Comparison of ENCODE assay signal across 14 cellular contexts in genomic region chr21:46248827-46249226, GRCh38. TPM values are rescaled to one million over a fixed set of nuclear protein-coding genes. Genes with fewer than 3 reads are reported as not detected.
A peak's percentile ranks its signal among the peaks of the same experiment; 100 is the strongest.
DNase-seq lines count a peak whose midpoint lies in the region; ATAC-seq and TF ChIP-seq lines count a peak whose summit lies in the region.
"Had no signal": no experiment of that assay in that cellular context is flagged by ENCODE, and none has a peak within 500 bp of the region (broad histone marks: within the 10 kb centered on the region; RNA-seq: fewer than 3 reads in every experiment).

No MANE protein-coding gene starts in this region.

- no peaks in the 10 kb centered on the region for H3K4me1 ChIP-seq in Caco-2
- H3K4me1 ChIP-seq: SJSA1 had no signal

- TF ChIP-seq CTCF in Caco-2 (IDR thresholded peaks at IDR 0.05; ENCODE audit: insufficient read depth in 1 of 2, low read depth in 1 of 2, low read length in 1 of 2, severe bottlenecking in 1 of 2, unreplicated experiment in 1 of 2): no peak

- peak overlapping the region; percentile 75 for H3K27ac Mint-ChIP-seq in activated CD4-positive, alpha-beta T cell treated with anti-CD3 and anti-CD28 coated beads, Interleukin-2, amount 10 ng/mL, durations not matched to agents 7 days and 5 days
- no peak overlapping the region for H3K27ac Mint-ChIP-seq in activated CD4-positive, alpha-beta T cell treated with anti-CD3 and anti-CD28 coated beads, Interleukin-2, amount 10 ng/mL, durations not matched to agents 24 days and 14 days
- H3K27ac Mint-ChIP-seq in Caco-2 (ENCODE audit: unreplicated experiment) (no peak overlapping the region), immature natural killer cell (peak overlapping the region; percentile 1 to 64 (median 31))
- peak overlapping the region; percentile 56 for H3K27ac Mint-ChIP-seq in activated T-helper 17 cell treated with anti-CD3 and anti-CD28 coated beads, Interleukin-2, amount 50 U/mL, for 72 hours

- ATAC-seq in activated T-helper 17 cell treated with anti-CD3 and anti-CD28 coated beads, Interleukin-2, amount 50 U/mL, for 72 hours (replicated peaks): no peak
- no peak for ATAC-seq in GM19351 (IDR thresholded peaks at IDR 0.05; ENCODE audit: unreplicated experiment)

- POLR2A ChIA-PET in activated CD4-positive, alpha-beta T cell treated with anti-CD3 and anti-CD28 coated beads, Interleukin-2, amount 10 ng/mL, durations not matched to agents 7 days and 5 days (lab: Charles Lee): no interaction called here
- POLR2A ChIA-PET in Caco-2 (lab: Charles Lee): no interaction called here

- peaks cover 61% of the 10 kb centered on the region for H3K36me3 Mint-ChIP-seq in activated CD4-positive, alpha-beta T cell treated with anti-CD3 and anti-CD28 coated beads, Interleukin-2, amount 10 ng/mL, durations not matched to agents 7 days and 5 days (ENCODE audit: low read depth)
- peaks cover 69% of the 10 kb centered on the region for H3K36me3 Mint-ChIP-seq in activated CD4-positive, alpha-beta T cell treated with anti-CD3 and anti-CD28 coated beads, Interleukin-2, amount 10 ng/mL, durations not matched to agents 24 days and 14 days (ENCODE audit: low read depth)
- H3K36me3 Mint-ChIP-seq in Caco-2 (ENCODE audit: insufficient read depth, unreplicated experiment) (peaks cover 88% of the 10 kb centered on the region), immature natural killer cell (peaks cover 34 to 47% (median 34%) of the 10 kb centered on the region in 3 donors)
- peaks cover 94% of the 10 kb centered on the region for H3K36me3 Mint-ChIP-seq in activated T-helper 17 cell treated with anti-CD3 and anti-CD28 coated beads, Interleukin-2, amount 50 U/mL, for 72 hours (ENCODE audit: low read depth)

- peaks cover 4% of the 10 kb centered on the region for H3K9me3 Mint-ChIP-seq in activated CD4-positive, alpha-beta T cell treated with anti-CD3 and anti-CD28 coated beads, Interleukin-2, amount 10 ng/mL, durations not matched to agents 7 days and 5 days
- no peaks in the 10 kb centered on the region for H3K9me3 Mint-ChIP-seq in activated CD4-positive, alpha-beta T cell treated with anti-CD3 and anti-CD28 coated beads, Interleukin-2, amount 10 ng/mL, durations not matched to agents 24 days and 14 days
- H3K9me3 Mint-ChIP-seq in Caco-2 (ENCODE audit: unreplicated experiment): no peaks in the 10 kb centered on the region
- H3K9me3 Mint-ChIP-seq in activated T-helper 17 cell treated with anti-CD3 and anti-CD28 coated beads, Interleukin-2, amount 50 U/mL, for 72 hours: no peaks in the 10 kb centered on the region
- H3K9me3 Mint-ChIP-seq in immature natural killer cell: peaks cover 0 to 2% (median 0%) of the 10 kb centered on the region in 6 donors

- H3K4me3 Mint-ChIP-seq in activated CD4-positive, alpha-beta T cell treated with anti-CD3 and anti-CD28 coated beads, Interleukin-2, amount 10 ng/mL, durations not matched to agents 7 days and 5 days: no peak overlapping the region
- no peak overlapping the region for H3K4me3 Mint-ChIP-seq in activated CD4-positive, alpha-beta T cell treated with anti-CD3 and anti-CD28 coated beads, Interleukin-2, amount 10 ng/mL, durations not matched to agents 24 days and 14 days
- H3K4me3 Mint-ChIP-seq in Caco-2 (ENCODE audit: unreplicated experiment) (no peak overlapping the region), immature natural killer cell (no peak overlapping the region)
- H3K4me3 Mint-ChIP-seq in activated T-helper 17 cell treated with anti-CD3 and anti-CD28 coated beads, Interleukin-2, amount 50 U/mL, for 72 hours: no peak overlapping the region

- BruUV-seq in Caco-2 (replicated peaks; lab: Mats Ljungman, UMichigan): TSS peak; percentile 21

- CTCF ChIA-PET in activated CD4-positive, alpha-beta T cell treated with anti-CD3 and anti-CD28 coated beads, Interleukin-2, amount 10 ng/mL, durations not matched to agents 7 days and 5 days (lab: Charles Lee): interaction anchor here (1.2 to 1.9 kb wide), 2 partner anchors 10 to 12 kb away, joined by 4 to 5 read pairs; no protein-coding TSS in a partner anchor
- CTCF ChIA-PET in Caco-2 (lab: Charles Lee): no interaction called here

- peaks cover 25% of the 10 kb centered on the region for H3K4me1 Mint-ChIP-seq in activated CD4-positive, alpha-beta T cell treated with anti-CD3 and anti-CD28 coated beads, Interleukin-2, amount 10 ng/mL, durations not matched to agents 7 days and 5 days
- H3K4me1 Mint-ChIP-seq in activated CD4-positive, alpha-beta T cell treated with anti-CD3 and anti-CD28 coated beads, Interleukin-2, amount 10 ng/mL, durations not matched to agents 24 days and 14 days: peaks cover 19% of the 10 kb centered on the region
- H3K4me1 Mint-ChIP-seq in Caco-2 (ENCODE audit: low read depth, unreplicated experiment): no peaks in the 10 kb centered on the region
- H3K4me1 Mint-ChIP-seq in activated T-helper 17 cell treated with anti-CD3 and anti-CD28 coated beads, Interleukin-2, amount 50 U/mL, for 72 hours: peaks cover 5% of the 10 kb centered on the region
- H3K4me1 Mint-ChIP-seq in immature natural killer cell: peaks cover 35 to 54% of the 10 kb centered on the region in 2 donors

- no peaks in the 10 kb centered on the region for H3K27me3 Mint-ChIP-seq in activated CD4-positive, alpha-beta T cell treated with anti-CD3 and anti-CD28 coated beads, Interleukin-2, amount 10 ng/mL, durations not matched to agents 7 days and 5 days
- H3K27me3 Mint-ChIP-seq in activated CD4-positive, alpha-beta T cell treated with anti-CD3 and anti-CD28 coated beads, Interleukin-2, amount 10 ng/mL, durations not matched to agents 24 days and 14 days: no peaks in the 10 kb centered on the region
- H3K27me3 Mint-ChIP-seq in Caco-2 (ENCODE audit: insufficient read depth, unreplicated experiment): no peaks in the 10 kb centered on the region
- H3K27me3 Mint-ChIP-seq in activated T-helper 17 cell treated with anti-CD3 and anti-CD28 coated beads, Interleukin-2, amount 50 U/mL, for 72 hours: no peaks in the 10 kb centered on the region
- peaks cover 0 to 5% (median 0%) of the 10 kb centered on the region in 3 donors for H3K27me3 Mint-ChIP-seq in immature natural killer cell (ENCODE audit: low read depth in 3 of 3)

- peaks cover 4% of the 10 kb centered on the region for H3K36me3 ChIP-seq in Caco-2 (ENCODE audit: control insufficient read depth, insufficient read depth, low read length)

- no peak for DNase-seq in activated CD4-positive, alpha-beta T cell treated with anti-CD3 and anti-CD28 coated beads, Interleukin-2, amount 10 ng/mL, durations not matched to agents 7 days and 5 days
- no peak for DNase-seq in activated CD4-positive, alpha-beta T cell treated with anti-CD3 and anti-CD28 coated beads, Interleukin-2, amount 10 ng/mL, durations not matched to agents 24 days and 14 days
- no peak for DNase-seq in Caco-2
- DNase-seq in immature natural killer cell: no peak
- no peak for DNase-seq in NCI-H2081 (lab: John Stamatoyannopoulos, UW)
- DNase-seq: 8988T, ACHN, Kasumi-1, NCI-H82, Right ventricle myocardium superior, RPMI8226 had no signal

- intact Hi-C loops in activated CD4-positive, alpha-beta T cell treated with anti-CD3 and anti-CD28 coated beads, Interleukin-2, amount 10 ng/mL, durations not matched to agents 24 days and 14 days (cut with micrococcal nuclease): no loop called here
- intact Hi-C loops in Caco-2 (cut with micrococcal nuclease; ENCODE audit: unreplicated experiment): no loop called here

- H3K27me3 ChIP-seq in Caco-2 (replicated peaks; ENCODE audit: control insufficient read depth, insufficient read depth, low read length): no peaks in the 10 kb centered on the region
- H3K27me3 ChIP-seq: SJSA1 had no signal

- H3K9me3 ChIP-seq in Caco-2: no peaks in the 10 kb centered on the region
- H3K9me3 ChIP-seq: SJSA1 had no signal

- H3K4me3 ChIP-seq in Caco-2 (ENCODE audit: low read depth, low read length): no peak overlapping the region
- H3K4me3 ChIP-seq: SJSA1 had no signal

RNA-seq across cellular contexts. Expression of gene LSS, which starts 20.3 kb away (rescaled TPM):
- total RNA-seq in activated CD4-positive, alpha-beta T cell treated with anti-CD3 and anti-CD28 coated beads, Interleukin-2, amount 10 ng/mL, durations not matched to agents 7 days and 5 days: 10 to 100 TPM; 47.8 to 53.3 TPM
- 19.7 and 23.1 TPM in 2 replicates for total RNA-seq in activated CD4-positive, alpha-beta T cell treated with anti-CD3 and anti-CD28 coated beads, Interleukin-2, amount 10 ng/mL, durations not matched to agents 24 days and 14 days
- total RNA-seq in Caco-2 (2022): 121 and 127 TPM in 2 replicates
- total RNA-seq in activated T-helper 17 cell treated with anti-CD3 and anti-CD28 coated beads, Interleukin-2, amount 50 U/mL, for 72 hours: 10 to 100 TPM; 30.8 to 43.8 TPM
- polyA plus RNA-seq in immature natural killer cell: 10 to 100 TPM; 11.3 to 26.2 (median 13.9) TPM

RNA-seq across cellular contexts. Expression of gene MCM3AP, which starts 36.6 kb away (rescaled TPM):
- total RNA-seq in activated CD4-positive, alpha-beta T cell treated with anti-CD3 and anti-CD28 coated beads, Interleukin-2, amount 10 ng/mL, durations not matched to agents 7 days and 5 days: 100 to 1,000 TPM in 1 of 2 experiments, 10 to 100 TPM in 1; 94.5 to 118 TPM
- 129 and 138 TPM in 2 replicates for total RNA-seq in activated CD4-positive, alpha-beta T cell treated with anti-CD3 and anti-CD28 coated beads, Interleukin-2, amount 10 ng/mL, durations not matched to agents 24 days and 14 days
- total RNA-seq in Caco-2 (2022): 88.1 and 102 TPM in 2 replicates
- 100 to 1,000 TPM; 105 to 118 TPM for total RNA-seq in activated T-helper 17 cell treated with anti-CD3 and anti-CD28 coated beads, Interleukin-2, amount 50 U/mL, for 72 hours
- polyA plus RNA-seq in immature natural killer cell: 10 to 100 TPM; 25.9 to 55.3 (median 28.5) TPM

RNA-seq across cellular contexts. Expression of gene YBEY, which starts 37.3 kb away (rescaled TPM):
- total RNA-seq in activated CD4-positive, alpha-beta T cell treated with anti-CD3 and anti-CD28 coated beads, Interleukin-2, amount 10 ng/mL, durations not matched to agents 7 days and 5 days: 10 to 100 TPM; 11.5 to 12.5 TPM
- 16.2 and 18.2 TPM in 2 replicates for total RNA-seq in activated CD4-positive, alpha-beta T cell treated with anti-CD3 and anti-CD28 coated beads, Interleukin-2, amount 10 ng/mL, durations not matched to agents 24 days and 14 days
- total RNA-seq in Caco-2 (2022): 10.6 and 11.5 TPM in 2 replicates
- total RNA-seq in activated T-helper 17 cell treated with anti-CD3 and anti-CD28 coated beads, Interleukin-2, amount 50 U/mL, for 72 hours: 10 to 100 TPM in 1 of 2 donors, 1 to 10 TPM in 1; 7.0 to 14.8 TPM
- polyA plus RNA-seq in immature natural killer cell: 10 to 100 TPM; 14.2 to 23.5 (median 22.1) TPM

Comparison
In these comparisons a context has a peak if more than half of its experiments do, and no peak if none do; other contexts are left out.
1. H3K27ac Mint-ChIP-seq: peak in activated CD4-positive, alpha-beta T cell treated with anti-CD3 and anti-CD28 coated beads, Interleukin-2, amount 10 ng/mL, durations not matched to agents 7 days and 5 days (single experiment), activated T-helper 17 cell treated with anti-CD3 and anti-CD28 coated beads, Interleukin-2, amount 50 U/mL, for 72 hours (single experiment) and immature natural killer cell (6 of 6); none in activated CD4-positive, alpha-beta T cell treated with anti-CD3 and anti-CD28 coated beads, Interleukin-2, amount 10 ng/mL, durations not matched to agents 24 days and 14 days (single experiment) and Caco-2 (single experiment).